Comparison of ENCODE assay signal across 8 cellular contexts in genomic region chr19:35868823-35869326, GRCh38. TPM values are rescaled to one million over a fixed set of nuclear protein-coding genes. Genes with fewer than 3 reads are reported as not detected.
A peak's percentile ranks its signal among the peaks of the same experiment; 100 is the strongest.
DNase-seq lines count a peak whose midpoint lies in the region; ATAC-seq, FAIRE-seq and TF ChIP-seq lines count a peak whose summit lies in the region.

No MANE protein-coding gene starts in this region.

- ATAC-seq in GM21576 (IDR thresholded peaks at IDR 0.05; ENCODE audit: unreplicated experiment) (no peak), GM21526 (IDR thresholded peaks at IDR 0.05; ENCODE audit: low FRiP score, unreplicated experiment) (no peak), HG02884 (IDR thresholded peaks at IDR 0.05; ENCODE audit: unreplicated experiment) (no peak)

- dilution Hi-C loops in endothelial cell of umbilical vein (cut with MboI; ENCODE audit: extremely low pct_ligation_motif_present, low sequenced_read_pairs): no loop called here

- BruUV-seq in PC-9 (replicated peaks; lab: Mats Ljungman, UMichigan) (no TSS peak), endothelial cell of umbilical vein (replicated peaks; lab: Mats Ljungman, UMichigan) (no TSS peak)

- H3K9me2 ChIP-seq in PC-9 (ENCODE audit: insufficient read depth): no peaks in the 10 kb centered on the region

- H3K4me1 ChIP-seq in PC-9 (replicated peaks; ENCODE audit: insufficient read depth): no peaks in the 10 kb centered on the region
- H3K4me1 ChIP-seq in endothelial cell of umbilical vein (ENCODE audit: control insufficient read depth, extremely low read depth, insufficient read depth, low read length): peaks cover 4% of the 10 kb centered on the region

- H3K79me2 ChIP-seq in PC-9 (ENCODE audit: low read depth) (no peaks in the 10 kb centered on the region), endothelial cell of umbilical vein (ENCODE audit: control insufficient read depth, insufficient read depth, low read length) (no peaks in the 10 kb centered on the region)

- POLR2A ChIA-PET in PC-9 (lab: Charles Lee; ENCODE audit: unreplicated experiment): interaction anchor here (0.8 kb wide), 1 partner anchor 139 kb away, joined by 15 read pairs; the partner anchor contains the start of gene SYNE4
- POLR2A ChIA-PET in endothelial cell of umbilical vein (lab: Charles Lee): no interaction called here

- no peak for TF ChIP-seq POLR2A in endothelial cell of umbilical vein (IDR thresholded peaks at IDR 0.05; ENCODE audit: low read depth, low read length)

- TF ChIP-seq CTCF in PC-9 (conservative IDR thresholded peaks at IDR 0.05) (no peak), endothelial cell of umbilical vein (IDR thresholded peaks at IDR 0.05; ENCODE audit: extremely low read depth in 1 of 2, insufficient read depth in 1 of 2, low read depth in 1 of 2, low read length in 2 of 2) (no peak)

- no peak overlapping the region for H3K9ac ChIP-seq in endothelial cell of umbilical vein (replicated peaks; ENCODE audit: extremely low read depth, insufficient read depth, low read length)

- no peaks in the 10 kb centered on the region for H4K20me1 ChIP-seq in PC-9 (ENCODE audit: insufficient read depth)
- H4K20me1 ChIP-seq in endothelial cell of umbilical vein (replicated peaks; ENCODE audit: control insufficient read depth, extremely low read depth, insufficient read depth, low read length): no peaks in the 10 kb centered on the region

- H3K4me3 ChIP-seq in PC-9 (peak overlapping the region; percentile 35; the same call in 1 of the 2 replicates), endothelial cell of umbilical vein (replicated peaks in 1 of 3; ENCODE audit: insufficient read depth in 1 of 3, low read depth in 1 of 3, low read length in 3 of 3) (peak overlapping the region in 2 of 3 experiments; percentile 19 to 20)

- H3K27ac ChIP-seq in PC-9: no peak overlapping the region
- no peak overlapping the region for H3K27ac ChIP-seq in endothelial cell of umbilical vein (ENCODE audit: insufficient read depth, low read depth, low read length)

- H3K27me3 ChIP-seq in PC-9 (ENCODE audit: insufficient read depth, low read depth): peaks cover 55% of the 10 kb centered on the region
- H3K27me3 ChIP-seq in endothelial cell of umbilical vein (ENCODE audit: control insufficient read depth in 2 of 2, insufficient read depth in 2 of 2, low read length in 2 of 2): peaks cover 2 to 7% of the 10 kb centered on the region in 2 experiments

- no peaks in the 10 kb centered on the region for H3F3A ChIP-seq in PC-9 (ENCODE audit: insufficient read depth, low read depth)

- H3K9me3 ChIP-seq in PC-9 (ENCODE audit: insufficient read depth, low read depth) (no peaks in the 10 kb centered on the region), endothelial cell of umbilical vein (replicated peaks; ENCODE audit: control insufficient read depth, insufficient read depth, low read length) (no peaks in the 10 kb centered on the region)

- H3K4me2 ChIP-seq in PC-9: peak overlapping the region; percentile 55; the same call in 1 of the 2 replicates
- H3K4me2 ChIP-seq in endothelial cell of umbilical vein (ENCODE audit: insufficient read depth, low read length): peak overlapping the region; percentile 43

- H2AFZ ChIP-seq in PC-9 (no peak overlapping the region), endothelial cell of umbilical vein (ENCODE audit: low read depth, low read length) (no peak overlapping the region)

- CTCF ChIA-PET in PC-9 (lab: Charles Lee): no interaction called here
- CTCF ChIA-PET in endothelial cell of umbilical vein (lab: Charles Lee): interaction anchor here (1.4 kb wide), 1 partner anchor 11 kb away, joined by 4 read pairs; no protein-coding TSS in a partner anchor

- H3K36me3 ChIP-seq in PC-9 (ENCODE audit: low read depth): no peaks in the 10 kb centered on the region
- H3K36me3 ChIP-seq in endothelial cell of umbilical vein (ENCODE audit: control insufficient read depth in 2 of 2, extremely low read depth in 1 of 2, insufficient read depth in 2 of 2, low read length in 2 of 2): no peaks in the 10 kb centered on the region

- no peak for FAIRE-seq in endothelial cell of umbilical vein (lab: Jason Lieb, UNC)

- no peaks in the 10 kb centered on the region for H3K9me1 ChIP-seq in endothelial cell of umbilical vein (replicated peaks; ENCODE audit: control insufficient read depth, extremely low read depth, insufficient read depth, low read length)

- intact Hi-C loops in PC-9 (cut with micrococcal nuclease; ENCODE audit: unreplicated experiment): no loop called here
- intact Hi-C loops in endothelial cell of umbilical vein (cut with micrococcal nuclease): no loop called here

- DNase-seq in DMS53 (lab: John Stamatoyannopoulos, UW): peak; percentile 86
- DNase-seq in PC-9: no peak
- DNase-seq in endothelial cell of umbilical vein (ENCODE audit: low read depth, low spot score): no peak
- peak; percentile 23 for DNase-seq in putamen (ENCODE audit: low spot score)
- DNase-seq in NCI-H2171 (lab: John Stamatoyannopoulos, UW): no peak

TF ChIP-seq in endothelial cell of umbilical vein, 7 proteins besides CTCF, POLR2A, EP300 and RAD21:
- TF ChIP-seq EZH2 (IDR thresholded peaks at IDR 0.05; ENCODE audit: borderline replicate concordance, low read depth, low read length, severe bottlenecking): peak; percentile 42
- no peak for TF ChIP-seq GATA2 (IDR thresholded peaks at IDR 0.05; ENCODE audit: insufficient read depth, insufficient read length, low read depth, low read length)
- no peak for TF ChIP-seq FOS (IDR thresholded peaks at IDR 0.05; ENCODE audit: borderline replicate concordance, insufficient read depth, low read length)

RNA-seq across cellular contexts. Expression of gene APLP1, which starts 0.5 kb away (rescaled TPM):
- total RNA-seq in PC-9 (2021) (2.0 and 2.1 TPM in 2 replicates), endothelial cell of umbilical vein (6.2 and 9.0 TPM in 2 replicates)
- polyA plus RNA-seq in endothelial cell of umbilical vein: 13.0 and 15.1 TPM in 2 replicates
- 9.5 and 11.5 TPM in 2 replicates for polyA plus RNA-seq in endothelial cell of umbilical vein (2011; cell fraction: cytosol; rRNA removed)
- polyA plus RNA-seq in endothelial cell of umbilical vein (2011; cell fraction: nucleus; rRNA removed): 12.7 and 14.6 TPM in 2 replicates
- 17.9 and 23.5 TPM in 2 replicates for polyA plus RNA-seq in endothelial cell of umbilical vein (2012)
- 7.5 and 10.7 TPM in 2 replicates for polyA minus RNA-seq in endothelial cell of umbilical vein
- not detected for polyA minus RNA-seq in endothelial cell of umbilical vein (2011; cell fraction: cytosol; rRNA and poly(A)+ RNA removed)
- polyA minus RNA-seq in endothelial cell of umbilical vein (2011; cell fraction: nucleus; rRNA and poly(A)+ RNA removed): 2.3 and 5.0 TPM in 2 replicates

RNA-seq across cellular contexts. Expression of gene KIRREL2, which starts 12.2 kb away (rescaled TPM):
- not detected in 2 replicates for total RNA-seq in PC-9 (2021)
- total RNA-seq in endothelial cell of umbilical vein: not detected in 2 replicates
- not detected in 2 replicates for polyA plus RNA-seq in endothelial cell of umbilical vein
- not detected in 2 replicates for polyA plus RNA-seq in endothelial cell of umbilical vein (2011; cell fraction: cytosol; rRNA removed)
- polyA plus RNA-seq in endothelial cell of umbilical vein (2011; cell fraction: nucleus; rRNA removed): not detected in 2 replicates
- polyA plus RNA-seq in endothelial cell of umbilical vein (2012): not detected in 2 replicates
- polyA minus RNA-seq in endothelial cell of umbilical vein: not detected in 2 replicates
- not detected for polyA minus RNA-seq in endothelial cell of umbilical vein (2011; cell fraction: cytosol; rRNA and poly(A)+ RNA removed)
- polyA minus RNA-seq in endothelial cell of umbilical vein (2011; cell fraction: nucleus; rRNA and poly(A)+ RNA removed): not detected in 2 replicates

RNA-seq across cellular contexts. Expression of gene NPHS1, which starts 16.6 kb away (rescaled TPM):
- not detected in 2 replicates for total RNA-seq in PC-9 (2021)
- total RNA-seq in endothelial cell of umbilical vein: not detected in 2 replicates
- polyA plus RNA-seq in endothelial cell of umbilical vein: not detected in 2 replicates
- polyA plus RNA-seq in endothelial cell of umbilical vein (2011; cell fraction: cytosol; rRNA removed): not detected in 2 replicates
- polyA plus RNA-seq in endothelial cell of umbilical vein (2011; cell fraction: nucleus; rRNA removed): not detected in 2 replicates
- not detected in 2 replicates for polyA plus RNA-seq in endothelial cell of umbilical vein (2012)
- polyA minus RNA-seq in endothelial cell of umbilical vein: not detected in 2 replicates
- not detected for polyA minus RNA-seq in endothelial cell of umbilical vein (2011; cell fraction: cytosol; rRNA and poly(A)+ RNA removed)
- not detected in 2 replicates for polyA minus RNA-seq in endothelial cell of umbilical vein (2011; cell fraction: nucleus; rRNA and poly(A)+ RNA removed)

RNA-seq across cellular contexts. Expression of gene NFKBID, which starts 31.5 kb away (rescaled TPM):
- total RNA-seq in PC-9 (2021) (15.7 and 27.5 TPM in 2 replicates), endothelial cell of umbilical vein (7.6 and 8.7 TPM in 2 replicates)
- 5.5 and 6.7 TPM in 2 replicates for polyA plus RNA-seq in endothelial cell of umbilical vein
- 1.0 and 1.8 TPM in 2 replicates for polyA plus RNA-seq in endothelial cell of umbilical vein (2011; cell fraction: cytosol; rRNA removed)
- polyA plus RNA-seq in endothelial cell of umbilical vein (2011; cell fraction: nucleus; rRNA removed): 14.9 and 18.6 TPM in 2 replicates
- polyA plus RNA-seq in endothelial cell of umbilical vein (2012): 2.1 and 3.1 TPM in 2 replicates
- polyA minus RNA-seq in endothelial cell of umbilical vein: 5.7 and 7.1 TPM in 2 replicates
- 6.7 TPM for polyA minus RNA-seq in endothelial cell of umbilical vein (2011; cell fraction: cytosol; rRNA and poly(A)+ RNA removed)
- 4.8 and 5.4 TPM in 2 replicates for polyA minus RNA-seq in endothelial cell of umbilical vein (2011; cell fraction: nucleus; rRNA and poly(A)+ RNA removed)

RNA-seq across cellular contexts. Expression of gene HCST, which starts 33.5 kb away (rescaled TPM):
- total RNA-seq in PC-9 (2021): 1.8 and 2.6 TPM in 2 replicates
- not detected in 2 replicates for total RNA-seq in endothelial cell of umbilical vein
- polyA plus RNA-seq in endothelial cell of umbilical vein: not detected in 2 replicates
- not detected in 2 replicates for polyA plus RNA-seq in endothelial cell of umbilical vein (2011; cell fraction: cytosol; rRNA removed)
- not detected in 2 replicates for polyA plus RNA-seq in endothelial cell of umbilical vein (2011; cell fraction: nucleus; rRNA removed)
- not detected in 2 replicates for polyA plus RNA-seq in endothelial cell of umbilical vein (2012)
- not detected in 2 replicates for polyA minus RNA-seq in endothelial cell of umbilical vein
- polyA minus RNA-seq in endothelial cell of umbilical vein (2011; cell fraction: cytosol; rRNA and poly(A)+ RNA removed): 1.7 TPM
- not detected in 2 replicates for polyA minus RNA-seq in endothelial cell of umbilical vein (2011; cell fraction: nucleus; rRNA and poly(A)+ RNA removed)

Comparison
In these comparisons a context has a peak if more than half of its experiments do, and no peak if none do; other contexts are left out.
1. DNase-seq: peak in DMS53 (single experiment) and putamen (single experiment); none in PC-9 (0 of 2), endothelial cell of umbilical vein (single experiment) and NCI-H2171 (single experiment).